ENCODE assay signal across 1 cellular context in the genomic region with DNA sequence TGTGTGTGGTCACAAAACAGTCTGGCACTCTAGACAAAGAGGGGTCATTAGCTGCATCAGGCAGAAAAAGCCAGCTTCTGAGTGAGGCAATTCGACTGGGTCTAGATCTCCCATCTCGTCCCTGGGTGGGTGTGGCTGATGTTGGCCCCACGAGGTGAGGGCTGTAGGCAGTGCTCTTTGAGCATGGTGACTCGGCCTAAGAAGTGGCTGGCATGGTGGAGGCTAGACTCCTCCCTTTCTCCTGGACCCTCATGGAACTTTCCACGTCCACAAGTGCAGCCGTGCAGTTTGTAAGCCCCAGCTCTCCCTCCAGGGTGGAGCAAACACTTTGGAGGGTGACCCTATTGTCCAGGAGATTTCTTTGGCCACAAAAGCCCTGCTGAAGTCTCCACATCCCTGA.
TF ChIP-seq lines count a peak whose summit lies in the region.

No MANE protein-coding gene starts in this region.

TF ChIP-seq in H1, 55 proteins besides CTCF, POLR2A, EP300 and RAD21 (continued from another document):
- TF ChIP-seq, protein P1, sequence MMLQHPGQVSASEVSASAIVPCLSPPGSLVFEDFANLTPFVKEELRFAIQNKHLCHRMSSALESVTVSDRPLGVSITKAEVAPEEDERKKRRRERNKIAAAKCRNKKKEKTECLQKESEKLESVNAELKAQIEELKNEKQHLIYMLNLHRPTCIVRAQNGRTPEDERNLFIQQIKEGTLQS (IDR thresholded peaks at IDR 0.05; ENCODE audit: insufficient read depth, low read depth, low read length) = no peak
- TF ChIP-seq SIRT6 (IDR thresholded peaks at IDR 0.05; ENCODE audit: low read length) = no peak
- TF ChIP-seq CEBPB (IDR thresholded peaks at IDR 0.05; ENCODE audit: low read depth, low read length) = no peak
- TF ChIP-seq KDM4A (IDR thresholded peaks at IDR 0.05; ENCODE audit: low read depth, low read length, severe bottlenecking) = no peak
- no peak for TF ChIP-seq NANOG (IDR thresholded peaks at IDR 0.05; ENCODE audit: insufficient read depth, low read depth, low read length, poor library complexity, severe bottlenecking)
- TF ChIP-seq ZNF274 (IDR thresholded peaks at IDR 0.05; ENCODE audit: borderline replicate concordance, extremely low read depth, low read length) = no peak
- TF ChIP-seq MAFK (IDR thresholded peaks at IDR 0.05; ENCODE audit: low read depth, low read length) = no peak
- no peak for TF ChIP-seq SP1 (IDR thresholded peaks at IDR 0.05; ENCODE audit: low read depth, low read length)
- TF ChIP-seq POLR2AphosphoS5 (IDR thresholded peaks at IDR 0.05; ENCODE audit: low read depth, low read length) = no peak
TF ChIP-seq in H1: peak in this region for 0.
